Comparison of ENCODE assay signal across 8 cellular contexts in genomic region chr15:28107111-28107893, GRCh38. TPM values are rescaled to one million over a fixed set of nuclear protein-coding genes. Genes with fewer than 3 reads are reported as not detected.
DNase-seq lines count a peak whose midpoint lies in the region; ATAC-seq and TF ChIP-seq lines count a peak whose summit lies in the region.

No MANE protein-coding gene starts in this region.

- ATAC-seq in HG03469 (IDR thresholded peaks at IDR 0.05; ENCODE audit: unreplicated experiment) = no peak

- H3K9me3 Mint-ChIP-seq in immature natural killer cell = peaks cover 0 to 2% (median 0%) of the 10 kb centered on the region in 6 donors

- intact Hi-C loops in spleen (cut with DNase I; ENCODE audit: low total_unique reads) = no loop called here

- TF ChIP-seq CTCF in astrocyte of the spinal cord (IDR thresholded peaks at IDR 0.05; ENCODE audit: low read depth, low read length) (no peak), spleen (IDR thresholded peaks at IDR 0.05 in 8 of 11, conservative IDR thresholded peaks at IDR 0.05 in 3 of 11) (no peak)

- H3K27me3 Mint-ChIP-seq in immature natural killer cell (ENCODE audit: low read depth in 3 of 3) = peaks cover 4 to 18% (median 8%) of the 10 kb centered on the region in 3 donors

- H3K4me3 ChIP-seq in H7 (ENCODE audit: insufficient read depth, low read depth, low read length) (peak overlapping the region; percentile 54), astrocyte of the spinal cord (ENCODE audit: low read depth, low read length) (peak overlapping the region; percentile 47), spleen (peak overlapping the region; percentile 23 to 72 (median 51))

- peaks cover 0 to under 1% (median 0%) of the 10 kb centered on the region in 8 donors for H3K9me3 ChIP-seq in spleen

- peaks cover 28 to 40% of the 10 kb centered on the region in 2 donors for H3K4me1 Mint-ChIP-seq in immature natural killer cell

- H3K27ac ChIP-seq in spleen = peak overlapping the region in 3 of 8 donors; percentile 2 to 18 (median 16)

- H3K4me1 ChIP-seq in spleen = peaks cover 5 to 22% (median 18%) of the 10 kb centered on the region in 6 donors

- H3K27me3 ChIP-seq in H7 (ENCODE audit: control insufficient read depth, insufficient read depth, low read length) (peaks cover 27% of the 10 kb centered on the region), spleen (replicated peaks in 1 of 7) (peaks cover 0 to 53% (median 19%) of the 10 kb centered on the region in 7 donors)

- H3K36me3 ChIP-seq in H7 (replicated peaks; ENCODE audit: control insufficient read depth, insufficient read depth, low read length) (no peaks in the 10 kb centered on the region; the same call in 1 of the 2 replicates), spleen (peaks cover 0 to 18% (median 13%) of the 10 kb centered on the region in 6 donors)

- DNase-seq in H7 (peak; percentile 87), astrocyte of the spinal cord (ENCODE audit: low read depth, low spot score) (peak; percentile 41), immature natural killer cell (peak in 1 of 3 donors; percentile 42), spleen (peak; percentile 75), NCI-H1417 treated with DMSO at 0.1 percent for 48 hours (lab: John Stamatoyannopoulos, UW) (no peak), LoVo (ENCODE audit: low spot score) (no peak), NAMALWA (ENCODE audit: low spot score) (no peak)

- peak overlapping the region; percentile 82 to 92 (median 86) for H3K4me3 Mint-ChIP-seq in immature natural killer cell

- H3K36me3 Mint-ChIP-seq in immature natural killer cell = peaks cover 12 to 15% (median 12%) of the 10 kb centered on the region in 3 donors

- peak overlapping the region; percentile 80 to 95 (median 84) for H3K27ac Mint-ChIP-seq in immature natural killer cell

- TF ChIP-seq POLR2A in spleen (IDR thresholded peaks at IDR 0.05) = no peak

- in situ Hi-C loops in astrocyte of the spinal cord (cut with HindIII; ENCODE audit: low sequenced_read_pairs) = no loop called here

- 1 to 3% (median 2%) methylated on average over 38 to 62 of the region's 62 CpGs for WGBS in spleen, 5 donors

RNA-seq across cellular contexts. Expression of gene OCA2, which starts 8.2 kb away (rescaled TPM):
- total RNA-seq in H7 (2014; rRNA removed; shearing (Covaris generic)) = 0.21 and 0.37 TPM in 2 replicates
- polyA plus RNA-seq in immature natural killer cell (under 1 TPM in 1 of 3 donors, not detected in 2; 0.50 TPM), spleen (1 to 10 TPM in 1 of 3 donors, under 1 TPM in 2; 0.86 to 1.2 (median 1.00) TPM)
- 1 to 10 TPM in 4 of 7 donors, under 1 TPM in 3; 0.39 to 3.0 (median 1.0) TPM for total RNA-seq in spleen

Comparison
In these comparisons a context has a peak if more than half of its experiments do, and no peak if none do; other contexts are left out.
1. DNase-seq: peak in H7 (single experiment), astrocyte of the spinal cord (single experiment) and spleen (single experiment); none in NCI-H1417 treated with DMSO at 0.1 percent for 48 hours (single experiment), LoVo (single experiment) and NAMALWA (single experiment).
2. Peak in every context shown above with its lines, with median percentiles within 50 percentile points of each other: H3K4me3 ChIP-seq.